ENCODE assay signal across 21 cellular contexts in the genomic region with DNA sequence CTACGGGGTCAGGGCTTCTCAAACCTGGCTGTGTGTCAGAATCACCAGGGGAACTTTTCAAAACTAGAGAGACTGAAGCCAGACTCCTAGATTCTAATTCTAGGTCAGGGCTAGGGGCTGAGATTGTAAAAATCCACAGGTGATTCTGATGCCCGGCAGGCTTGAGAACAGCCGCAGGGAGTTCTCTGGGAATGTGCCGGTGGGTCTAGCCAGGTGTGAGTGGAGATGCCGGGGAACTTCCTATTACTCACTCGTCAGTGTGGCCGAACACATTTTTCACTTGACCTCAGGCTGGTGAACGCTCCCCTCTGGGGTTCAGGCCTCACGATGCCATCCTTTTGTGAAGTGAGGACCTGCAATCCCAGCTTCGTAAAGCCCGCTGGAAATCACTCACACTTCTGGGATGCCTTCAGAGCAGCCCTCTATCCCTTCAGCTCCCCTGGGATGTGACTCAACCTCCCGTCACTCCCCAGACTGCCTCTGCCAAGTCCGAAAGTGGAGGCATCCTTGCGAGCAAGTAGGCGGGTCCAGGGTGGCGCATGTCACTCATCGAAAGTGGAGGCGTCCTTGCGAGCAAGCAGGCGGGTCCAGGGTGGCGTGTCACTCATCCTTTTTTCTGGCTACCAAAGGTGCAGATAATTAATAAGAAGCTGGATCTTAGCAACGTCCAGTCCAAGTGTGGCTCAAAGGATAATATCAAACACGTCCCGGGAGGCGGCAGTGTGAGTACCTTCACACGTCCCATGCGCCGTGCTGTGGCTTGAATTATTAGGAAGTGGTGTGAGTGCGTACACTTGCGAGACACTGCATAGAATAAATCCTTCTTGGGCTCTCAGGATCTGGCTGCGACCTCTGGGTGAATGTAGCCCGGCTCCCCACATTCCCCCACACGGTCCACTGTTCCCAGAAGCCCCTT. TPM values are rescaled to one million over a fixed set of nuclear protein-coding genes. Genes with fewer than 3 reads are reported as not detected.
DNase-seq lines count a peak whose midpoint lies in the region; ATAC-seq and TF ChIP-seq lines count a peak whose summit lies in the region.
"Had no signal": no experiment of that assay in that cellular context is flagged by ENCODE, and none has a peak within 500 bp of the region (broad histone marks: within the 10 kb centered on the region; RNA-seq: fewer than 3 reads in every experiment).

No MANE protein-coding gene starts in this region.

- H3K4me1 Mint-ChIP-seq in H9 = 0 out of 4 replicates have a peak, but pooled peaks cover 0 to 6% of the 10 kb centered on the region in 2 experiments
- H3K4me1 Mint-ChIP-seq: activated naive CD8-positive, alpha-beta T cell treated with anti-CD3 and anti-CD28 coated beads, Interleukin-2, amount 50 U/mL, for 24 hours; CD4-positive, CD25-positive, alpha-beta regulatory T cell had no signal

- no peak overlapping the region for H2AK5ac ChIP-seq in H9 (ENCODE audit: insufficient read length, low read length)

- no peak overlapping the region; a peak in 1 of 5 replicates for H3K4me3 Mint-ChIP-seq in H9
- H3K4me3 Mint-ChIP-seq: activated CD8-positive, alpha-beta T cell treated with anti-CD3 and anti-CD28 coated beads for 36 hours; activated naive CD8-positive, alpha-beta T cell treated with anti-CD3 and anti-CD28 coated beads, Interleukin-2, amount 50 U/mL, for 24 hours; CD4-positive, CD25-positive, alpha-beta regulatory T cell; effector memory CD8-positive, alpha-beta T cell had no signal

- H3K27ac ChIP-seq in H9 (ENCODE audit: insufficient read length, low read depth, low read length) = no peak overlapping the region
- H3K27ac ChIP-seq in OCI-LY3 (ENCODE audit: low read length) = no peak overlapping the region
- H3K27ac ChIP-seq in stomach = no peak overlapping the region
- H3K27ac ChIP-seq: cardiac muscle cell, HL-60, testis had no signal

- no peak overlapping the region for H2BK12ac ChIP-seq in H9 (ENCODE audit: insufficient read length, low read depth, low read length)

- no peak overlapping the region for H2BK15ac ChIP-seq in H9 (ENCODE audit: low read depth, low read length)

- DNase-seq in H9 (peak; percentile 34), epithelial cell of esophagus (ENCODE audit: low read depth) (peak; percentile 69), stromal cell of bone marrow (ENCODE audit: low read depth) (peak; percentile 73), stomach (no peak), NCI-H82 treated with DMSO at 0.1 percent for 48 hours (lab: John Stamatoyannopoulos, UW; ENCODE audit: unreplicated experiment) (no peak)
- DNase-seq: activated CD8-positive, alpha-beta T cell treated with anti-CD3 and anti-CD28 coated beads for 36 hours; activated naive CD8-positive, alpha-beta T cell treated with anti-CD3 and anti-CD28 coated beads, Interleukin-2, amount 50 U/mL, for 24 hours; CD4-positive, CD25-positive, alpha-beta regulatory T cell; effector memory CD8-positive, alpha-beta T cell; NCI-H524 treated with DMSO at 0.1 percent for 48 hours; stimulated activated CD4-positive, alpha-beta T cell treated with anti-CD3 and anti-CD28 coated beads, Interleukin-4, amount 100 ng/mL, for 1 hour; stimulated activated CD8-positive, alpha-beta memory T cell treated with anti-CD3 and anti-CD28 coated beads, Interleukin-4, amount 100 ng/mL, for 48 hours; testis had no signal

- TF ChIP-seq POLR2A in stomach (IDR thresholded peaks at IDR 0.05) = no peak

- peaks cover 2% of the 10 kb centered on the region for H3K27me3 Mint-ChIP-seq in H9 (ENCODE audit: low read depth)
- H3K27me3 Mint-ChIP-seq: activated CD8-positive, alpha-beta T cell treated with anti-CD3 and anti-CD28 coated beads for 36 hours; activated naive CD8-positive, alpha-beta T cell treated with anti-CD3 and anti-CD28 coated beads, Interleukin-2, amount 50 U/mL, for 24 hours had no signal

- peak overlapping the region; percentile 56 for H3K4me3 ChIP-seq in OCI-LY3 (ENCODE audit: low read length)
- no peak overlapping the region for H3K4me3 ChIP-seq in epithelial cell of esophagus (ENCODE audit: low read length)
- H3K4me3 ChIP-seq in stomach = no peak overlapping the region
- H3K4me3 ChIP-seq: cardiac muscle cell, testis had no signal

- TF ChIP-seq EP300 in stomach (IDR thresholded peaks at IDR 0.05) = no peak

- no peaks in the 10 kb centered on the region for H3K23me2 ChIP-seq in H9 (ENCODE audit: insufficient read length, low read depth, low read length, poor library complexity, severe bottlenecking)

- H3K79me1 ChIP-seq in H9 (ENCODE audit: insufficient read depth, low read depth, low read length, poor library complexity, severe bottlenecking) = no peaks in the 10 kb centered on the region

- H3K18ac ChIP-seq in H9 (ENCODE audit: insufficient read length, low read depth, low read length) = no peak overlapping the region

- H2BK120ac ChIP-seq in H9 (ENCODE audit: low read depth, low read length, poor library complexity, severe bottlenecking) = no peak overlapping the region

- H3K4ac ChIP-seq in H9 (ENCODE audit: low read depth, low read length) = no peak overlapping the region

- H3K9ac ChIP-seq in H9 (ENCODE audit: extremely low read depth, insufficient read length, low read length) (no peak overlapping the region), OCI-LY3 (ENCODE audit: low read length) (no peak overlapping the region)

- ATAC-seq in GM19467 (IDR thresholded peaks at IDR 0.05; ENCODE audit: unreplicated experiment) = no peak
- ATAC-seq: activated CD8-positive, alpha-beta T cell treated with anti-CD3 and anti-CD28 coated beads for 36 hours; activated naive CD8-positive, alpha-beta T cell treated with anti-CD3 and anti-CD28 coated beads, Interleukin-2, amount 50 U/mL, for 24 hours; effector memory CD8-positive, alpha-beta T cell had no signal

- H3T11ph ChIP-seq in H9 (ENCODE audit: low read length) = no peak overlapping the region

- H3K9me3 ChIP-seq in H9 (ENCODE audit: control insufficient read depth, low read depth, low read length) (no peaks in the 10 kb centered on the region), OCI-LY3 (ENCODE audit: insufficient read depth, low read length) (no peaks in the 10 kb centered on the region), stomach (no peaks in the 10 kb centered on the region)
- H3K9me3 ChIP-seq: testis had no signal

- no peaks in the 10 kb centered on the region for H3K36me3 ChIP-seq in OCI-LY3 (replicated peaks; ENCODE audit: low read depth, low read length)
- H3K36me3 ChIP-seq in stomach = no peaks in the 10 kb centered on the region
- H3K36me3 ChIP-seq: cardiac muscle cell had no signal

- WGBS in H9 (ENCODE audit: extremely low coverage, insufficient read length, low lambda C conversion rate) = no CpG with 5 or more reads among the region's 33 CpGs
- WGBS in stomach, 5 donors = 79 to 86% (median 84%) methylated on average over 27 to 33 of the region's 33 CpGs

- no peak overlapping the region for H4K91ac ChIP-seq in H9 (ENCODE audit: insufficient read length, low read depth, low read length)

- H2BK20ac ChIP-seq in H9 (ENCODE audit: low read depth, low read length, poor library complexity, severe bottlenecking) = no peak overlapping the region

- no peaks in the 10 kb centered on the region; a peak in 2 of 7 replicates for H3K36me3 Mint-ChIP-seq in H9 (ENCODE audit: insufficient read depth in 1 of 3, low read depth in 3 of 3)
- H3K36me3 Mint-ChIP-seq: CD4-positive, CD25-positive, alpha-beta regulatory T cell had no signal

- no peak overlapping the region for H3K56ac ChIP-seq in H9 (ENCODE audit: insufficient read length, low read depth, low read length)

- no peak overlapping the region for H4K5ac ChIP-seq in H9 (ENCODE audit: insufficient read length, low read depth, low read length)

- H4K8ac ChIP-seq in H9 (replicated peaks; ENCODE audit: insufficient read length, low read depth, low read length) = no peak overlapping the region

- H3K4me1 ChIP-seq in H9 (ENCODE audit: insufficient read depth, low read length) (no peaks in the 10 kb centered on the region), OCI-LY3 (ENCODE audit: low read length) (no peaks in the 10 kb centered on the region), stomach (peaks cover 0 to under 1% (median 0%) of the 10 kb centered on the region in 4 donors)
- H3K4me1 ChIP-seq: testis had no signal

- TF ChIP-seq CTCF in H9 (conservative IDR thresholded peaks at IDR 0.05) = no peak
- no peak for TF ChIP-seq CTCF in OCI-LY3 (IDR thresholded peaks at IDR 0.05; ENCODE audit: low read depth, low read length)
- TF ChIP-seq CTCF in epithelial cell of esophagus (IDR thresholded peaks at IDR 0.05; ENCODE audit: insufficient read depth, low read depth, low read length, missing control alignments) = no peak
- no peak for TF ChIP-seq CTCF in stomach (IDR thresholded peaks at IDR 0.05)

- H3K79me2 ChIP-seq in H9 (ENCODE audit: insufficient read depth, low read length) (no peaks in the 10 kb centered on the region), OCI-LY3 (ENCODE audit: low read length) (no peaks in the 10 kb centered on the region)

- no peak overlapping the region for H2BK5ac ChIP-seq in H9 (ENCODE audit: insufficient read length, low read length)

- H3K27me3 ChIP-seq in H9 (ENCODE audit: insufficient read depth, low read length) (no peaks in the 10 kb centered on the region), OCI-LY3 (ENCODE audit: low read depth, low read length) (peaks cover 20% of the 10 kb centered on the region), stomach (peaks cover 0 to 18% (median 0%) of the 10 kb centered on the region in 3 donors)
- H3K27me3 ChIP-seq: cardiac muscle cell, testis had no signal

- no peak overlapping the region; a peak in 1 of 7 replicates for H3K27ac Mint-ChIP-seq in H9
- H3K27ac Mint-ChIP-seq: activated CD8-positive, alpha-beta T cell treated with anti-CD3 and anti-CD28 coated beads for 36 hours; activated naive CD8-positive, alpha-beta T cell treated with anti-CD3 and anti-CD28 coated beads, Interleukin-2, amount 50 U/mL, for 24 hours; CD4-positive, CD25-positive, alpha-beta regulatory T cell; effector memory CD8-positive, alpha-beta T cell had no signal

- H2AFZ ChIP-seq in H9 (ENCODE audit: low read length) = no peak overlapping the region
- peak overlapping the region; percentile 43; the same call in 1 of the 2 replicates for H2AFZ ChIP-seq in OCI-LY3 (ENCODE audit: low read depth, low read length)

- H3K4me2 ChIP-seq in H9 (ENCODE audit: insufficient read depth, insufficient read length, low read length) = no peak overlapping the region
- peak overlapping the region; percentile 52 for H3K4me2 ChIP-seq in OCI-LY3 (ENCODE audit: low read length)

- intact Hi-C loops in stomach (cut with DNase I; ENCODE audit: low total_unique reads) = no loop called here

- no peaks in the 10 kb centered on the region for H4K20me1 ChIP-seq in H9 (ENCODE audit: control insufficient read depth, insufficient read depth, insufficient read length)
- H4K20me1 ChIP-seq in OCI-LY3 (ENCODE audit: insufficient read depth, low read length) = no peaks in the 10 kb centered on the region

- H3K23ac ChIP-seq in H9 (ENCODE audit: insufficient read length, low read depth, low read length) = no peak overlapping the region

- H3K14ac ChIP-seq in H9 (ENCODE audit: insufficient read depth, low read length) = no peak overlapping the region

- H3K9me3 Mint-ChIP-seq in H9 = peaks cover 0 to 7% of the 10 kb centered on the region in 2 experiments; a peak in 2 of 5 replicates
- H3K9me3 Mint-ChIP-seq: activated CD8-positive, alpha-beta T cell treated with anti-CD3 and anti-CD28 coated beads for 36 hours; activated naive CD8-positive, alpha-beta T cell treated with anti-CD3 and anti-CD28 coated beads, Interleukin-2, amount 50 U/mL, for 24 hours; CD4-positive, CD25-positive, alpha-beta regulatory T cell; effector memory CD8-positive, alpha-beta T cell had no signal

RNA-seq across cellular contexts. Expression of gene STH, which starts 10.9 kb away (rescaled TPM):
- not detected in 2 replicates for total RNA-seq in H9 (2021)
- not detected for total RNA-seq in stomach
- not detected for polyA plus RNA-seq in stomach
- total RNA-seq: activated CD8-positive, alpha-beta T cell treated with anti-CD3 and anti-CD28 coated beads for 36 hours; cardiac muscle cell; CD4-positive, CD25-positive, alpha-beta regulatory T cell; Daoy; liver; omental fat pad; skeletal muscle tissue had no signal
- polyA plus RNA-seq: cardiac muscle cell; CD4-positive, CD25-positive, alpha-beta regulatory T cell; liver had no signal

Comparison
In these comparisons a context has a peak if more than half of its experiments do, and no peak if none do; other contexts are left out.
1. DNase-seq: peak in H9 (single experiment), epithelial cell of esophagus (single experiment) and stromal cell of bone marrow (single experiment); none in stomach (single experiment) and NCI-H82 treated with DMSO at 0.1 percent for 48 hours (single experiment).